Comparison of ENCODE assay signal across 12 cellular contexts in genomic region chrX:113260474-113260873, GRCh38.
DNase-seq lines count a peak whose midpoint lies in the region; TF ChIP-seq lines count a peak whose summit lies in the region.
"Had no signal": no experiment of that assay in that cellular context is flagged by ENCODE, and none has a peak within 500 bp of the region (broad histone marks: within the 10 kb centered on the region; RNA-seq: fewer than 3 reads in every experiment).

No MANE protein-coding gene starts in this region.

- H3K9me3 ChIP-seq in BE2C (no peaks in the 10 kb centered on the region), HAP-1 (no peaks in the 10 kb centered on the region)
- H3K9me3 ChIP-seq: upper lobe of left lung had no signal

- peak; percentile 61 for TF ChIP-seq CTCF in BE2C (IDR thresholded peaks at IDR 0.05; ENCODE audit: low read depth, low read length)

- no peak overlapping the region for H3K4me3 ChIP-seq in BE2C (ENCODE audit: low read depth, low read length)
- H3K4me3 ChIP-seq in HAP-1 = no peak overlapping the region
- H3K4me3 ChIP-seq: upper lobe of left lung had no signal

- H3K36me3 ChIP-seq in BE2C = no peaks in the 10 kb centered on the region
- H3K36me3 ChIP-seq in HAP-1 (replicated peaks) = no peaks in the 10 kb centered on the region
- H3K36me3 ChIP-seq: upper lobe of left lung had no signal

- H3K27me3 ChIP-seq in BE2C (no peaks in the 10 kb centered on the region), HAP-1 (ENCODE audit: low read depth) (no peaks in the 10 kb centered on the region)
- H3K27me3 ChIP-seq: upper lobe of left lung had no signal

- in situ Hi-C loops in HAP-1 (cut with MboI; ENCODE audit: low sequenced_read_pairs) = no loop called here
- in situ Hi-C loops in SK-MEL-5 (cut with HindIII; ENCODE audit: low pct_unique_long_range_greater_than_20kb, low sequenced_read_pairs) = no loop called here

- DNase-seq in BE2C = no peak
- DNase-seq in HAP-1 (ENCODE audit: low spot score in 2 of 2) = peak; percentile 12
- peak; percentile 55 for DNase-seq in SK-MEL-5 (ENCODE audit: low read depth, low spot score)
- peak; percentile 0 for DNase-seq in foreskin melanocyte
- no peak for DNase-seq in SHP77 (lab: John Stamatoyannopoulos, UW)
- DNase-seq in NCI-H526 (lab: John Stamatoyannopoulos, UW) = no peak
- DNase-seq in stimulated activated CD4-positive, alpha-beta T cell treated with anti-CD3 and anti-CD28 coated beads, Interleukin-2, amount 100 ng/mL, for 48 hours = no peak
- no peak for DNase-seq in EL
- DNase-seq: effector CD4-positive, alpha-beta T cell; NCI-H1092 treated with DMSO at 0.1 percent for 48 hours; T-helper 9 cell; upper lobe of left lung had no signal

- H3K4me1 ChIP-seq in BE2C (no peaks in the 10 kb centered on the region), HAP-1 (peaks cover 10% of the 10 kb centered on the region; the same call in 1 of the 2 replicates)
- H3K4me1 ChIP-seq: upper lobe of left lung had no signal

Comparison
In these comparisons a context has a peak if more than half of its experiments do, and no peak if none do; other contexts are left out.
1. DNase-seq: peak in HAP-1 (2 of 2), SK-MEL-5 (single experiment) and foreskin melanocyte (single experiment); none in BE2C (single experiment), SHP77 (0 of 2), NCI-H526 (0 of 2), stimulated activated CD4-positive, alpha-beta T cell treated with anti-CD3 and anti-CD28 coated beads, Interleukin-2, amount 100 ng/mL, for 48 hours (0 of 2) and EL (single experiment).